In the genomic region with DNA sequence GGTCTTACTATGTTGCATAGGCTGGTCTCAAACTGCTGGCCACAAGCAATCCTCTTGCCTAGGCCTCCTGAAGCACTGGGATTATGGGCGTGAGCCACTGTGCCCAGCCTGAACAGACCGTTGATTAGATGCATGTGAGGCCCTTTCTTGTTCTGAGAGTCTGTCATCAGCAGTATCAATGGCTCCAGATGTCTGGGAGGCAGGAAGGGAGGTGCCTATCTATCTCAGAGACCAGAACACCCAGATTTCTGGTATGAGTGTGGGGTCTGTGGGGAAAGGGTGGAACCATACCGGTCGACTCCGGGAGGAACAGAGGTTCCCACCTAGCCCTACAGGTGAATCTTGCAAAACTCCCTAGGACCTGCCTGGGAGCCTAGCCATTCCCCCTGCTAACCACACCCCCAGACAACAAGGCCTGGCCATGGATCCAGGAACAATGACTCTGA, we compare ENCODE assay signal across 1 cellular context.
A peak's percentile ranks its signal among the peaks of the same experiment; 100 is the strongest.
TF ChIP-seq lines count a peak whose summit lies in the region.

No MANE protein-coding gene starts in this region.

TF ChIP-seq in K562, 482 proteins besides CTCF, POLR2A, EP300 and RAD21 (continued from another document and continues in another):
- TF ChIP-seq, protein P1, sequence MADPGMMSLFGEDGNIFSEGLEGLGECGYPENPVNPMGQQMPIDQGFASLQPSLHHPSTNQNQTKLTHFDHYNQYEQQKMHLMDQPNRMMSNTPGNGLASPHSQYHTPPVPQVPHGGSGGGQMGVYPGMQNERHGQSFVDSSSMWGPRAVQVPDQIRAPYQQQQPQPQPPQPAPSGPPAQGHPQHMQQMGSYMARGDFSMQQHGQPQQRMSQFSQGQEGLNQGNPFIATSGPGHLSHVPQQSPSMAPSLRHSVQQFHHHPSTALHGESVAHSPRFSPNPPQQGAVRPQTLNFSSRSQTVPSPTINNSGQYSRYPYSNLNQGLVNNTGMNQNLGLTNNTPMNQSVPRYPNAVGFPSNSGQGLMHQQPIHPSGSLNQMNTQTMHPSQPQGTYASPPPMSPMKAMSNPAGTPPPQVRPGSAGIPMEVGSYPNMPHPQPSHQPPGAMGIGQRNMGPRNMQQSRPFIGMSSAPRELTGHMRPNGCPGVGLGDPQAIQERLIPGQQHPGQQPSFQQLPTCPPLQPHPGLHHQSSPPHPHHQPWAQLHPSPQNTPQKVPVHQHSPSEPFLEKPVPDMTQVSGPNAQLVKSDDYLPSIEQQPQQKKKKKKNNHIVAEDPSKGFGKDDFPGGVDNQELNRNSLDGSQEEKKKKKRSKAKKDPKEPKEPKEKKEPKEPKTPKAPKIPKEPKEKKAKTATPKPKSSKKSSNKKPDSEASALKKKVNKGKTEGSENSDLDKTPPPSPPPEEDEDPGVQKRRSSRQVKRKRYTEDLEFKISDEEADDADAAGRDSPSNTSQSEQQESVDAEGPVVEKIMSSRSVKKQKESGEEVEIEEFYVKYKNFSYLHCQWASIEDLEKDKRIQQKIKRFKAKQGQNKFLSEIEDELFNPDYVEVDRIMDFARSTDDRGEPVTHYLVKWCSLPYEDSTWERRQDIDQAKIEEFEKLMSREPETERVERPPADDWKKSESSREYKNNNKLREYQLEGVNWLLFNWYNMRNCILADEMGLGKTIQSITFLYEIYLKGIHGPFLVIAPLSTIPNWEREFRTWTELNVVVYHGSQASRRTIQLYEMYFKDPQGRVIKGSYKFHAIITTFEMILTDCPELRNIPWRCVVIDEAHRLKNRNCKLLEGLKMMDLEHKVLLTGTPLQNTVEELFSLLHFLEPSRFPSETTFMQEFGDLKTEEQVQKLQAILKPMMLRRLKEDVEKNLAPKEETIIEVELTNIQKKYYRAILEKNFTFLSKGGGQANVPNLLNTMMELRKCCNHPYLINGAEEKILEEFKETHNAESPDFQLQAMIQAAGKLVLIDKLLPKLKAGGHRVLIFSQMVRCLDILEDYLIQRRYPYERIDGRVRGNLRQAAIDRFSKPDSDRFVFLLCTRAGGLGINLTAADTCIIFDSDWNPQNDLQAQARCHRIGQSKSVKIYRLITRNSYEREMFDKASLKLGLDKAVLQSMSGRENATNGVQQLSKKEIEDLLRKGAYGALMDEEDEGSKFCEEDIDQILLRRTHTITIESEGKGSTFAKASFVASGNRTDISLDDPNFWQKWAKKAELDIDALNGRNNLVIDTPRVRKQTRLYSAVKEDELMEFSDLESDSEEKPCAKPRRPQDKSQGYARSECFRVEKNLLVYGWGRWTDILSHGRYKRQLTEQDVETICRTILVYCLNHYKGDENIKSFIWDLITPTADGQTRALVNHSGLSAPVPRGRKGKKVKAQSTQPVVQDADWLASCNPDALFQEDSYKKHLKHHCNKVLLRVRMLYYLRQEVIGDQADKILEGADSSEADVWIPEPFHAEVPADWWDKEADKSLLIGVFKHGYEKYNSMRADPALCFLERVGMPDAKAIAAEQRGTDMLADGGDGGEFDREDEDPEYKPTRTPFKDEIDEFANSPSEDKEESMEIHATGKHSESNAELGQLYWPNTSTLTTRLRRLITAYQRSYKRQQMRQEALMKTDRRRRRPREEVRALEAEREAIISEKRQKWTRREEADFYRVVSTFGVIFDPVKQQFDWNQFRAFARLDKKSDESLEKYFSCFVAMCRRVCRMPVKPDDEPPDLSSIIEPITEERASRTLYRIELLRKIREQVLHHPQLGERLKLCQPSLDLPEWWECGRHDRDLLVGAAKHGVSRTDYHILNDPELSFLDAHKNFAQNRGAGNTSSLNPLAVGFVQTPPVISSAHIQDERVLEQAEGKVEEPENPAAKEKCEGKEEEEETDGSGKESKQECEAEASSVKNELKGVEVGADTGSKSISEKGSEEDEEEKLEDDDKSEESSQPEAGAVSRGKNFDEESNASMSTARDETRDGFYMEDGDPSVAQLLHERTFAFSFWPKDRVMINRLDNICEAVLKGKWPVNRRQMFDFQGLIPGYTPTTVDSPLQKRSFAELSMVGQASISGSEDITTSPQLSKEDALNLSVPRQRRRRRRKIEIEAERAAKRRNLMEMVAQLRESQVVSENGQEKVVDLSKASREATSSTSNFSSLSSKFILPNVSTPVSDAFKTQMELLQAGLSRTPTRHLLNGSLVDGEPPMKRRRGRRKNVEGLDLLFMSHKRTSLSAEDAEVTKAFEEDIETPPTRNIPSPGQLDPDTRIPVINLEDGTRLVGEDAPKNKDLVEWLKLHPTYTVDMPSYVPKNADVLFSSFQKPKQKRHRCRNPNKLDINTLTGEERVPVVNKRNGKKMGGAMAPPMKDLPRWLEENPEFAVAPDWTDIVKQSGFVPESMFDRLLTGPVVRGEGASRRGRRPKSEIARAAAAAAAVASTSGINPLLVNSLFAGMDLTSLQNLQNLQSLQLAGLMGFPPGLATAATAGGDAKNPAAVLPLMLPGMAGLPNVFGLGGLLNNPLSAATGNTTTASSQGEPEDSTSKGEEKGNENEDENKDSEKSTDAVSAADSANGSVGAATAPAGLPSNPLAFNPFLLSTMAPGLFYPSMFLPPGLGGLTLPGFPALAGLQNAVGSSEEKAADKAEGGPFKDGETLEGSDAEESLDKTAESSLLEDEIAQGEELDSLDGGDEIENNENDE (IDR thresholded peaks at IDR 0.05; ENCODE audit: low read depth, low read length), result no peak
- TF ChIP-seq FOXP1 (CRISPR knock-in tag; IDR thresholded peaks at IDR 0.05) (0 out of 2 replicates have a peak, but pooled peaks have one; percentile 44), SMAD1 (IDR thresholded peaks at IDR 0.05; ENCODE audit: low read depth, low read length, partially characterized antibody) (peak; percentile 70), BMI1 (IDR thresholded peaks at IDR 0.05; ENCODE audit: low read length) (no peak), NFE2L1 (tag; IDR thresholded peaks at IDR 0.05; ENCODE audit: borderline replicate concordance, low read depth) (no peak), EHMT2 (IDR thresholded peaks at IDR 0.05) (no peak), TRIM28 (IDR thresholded peaks at IDR 0.05) (no peak), MYC (IDR thresholded peaks at IDR 0.05; ENCODE audit: low read depth, low read length) (peak; percentile 25; the same call in 1 of the 2 replicates), MYC (CRISPR knock-in tag; IDR thresholded peaks at IDR 0.05; ENCODE audit: borderline replicate concordance, low read depth) (no peak), ZNF586 (CRISPR knock-in tag; conservative IDR thresholded peaks at IDR 0.05) (no peak), U2AF1 (optimal IDR thresholded peaks at IDR 0.05; ENCODE audit: low read depth, low read length) (no peak), PML (IDR thresholded peaks at IDR 0.05; ENCODE audit: low read length) (peak; percentile 72), TCF3 (CRISPR knock-in tag; IDR thresholded peaks at IDR 0.05) (peak; percentile 97), ZC3H4 (CRISPR knock-in tag; IDR thresholded peaks at IDR 0.05; ENCODE audit: borderline replicate concordance) (no peak)
- TF ChIP-seq, protein P2, sequence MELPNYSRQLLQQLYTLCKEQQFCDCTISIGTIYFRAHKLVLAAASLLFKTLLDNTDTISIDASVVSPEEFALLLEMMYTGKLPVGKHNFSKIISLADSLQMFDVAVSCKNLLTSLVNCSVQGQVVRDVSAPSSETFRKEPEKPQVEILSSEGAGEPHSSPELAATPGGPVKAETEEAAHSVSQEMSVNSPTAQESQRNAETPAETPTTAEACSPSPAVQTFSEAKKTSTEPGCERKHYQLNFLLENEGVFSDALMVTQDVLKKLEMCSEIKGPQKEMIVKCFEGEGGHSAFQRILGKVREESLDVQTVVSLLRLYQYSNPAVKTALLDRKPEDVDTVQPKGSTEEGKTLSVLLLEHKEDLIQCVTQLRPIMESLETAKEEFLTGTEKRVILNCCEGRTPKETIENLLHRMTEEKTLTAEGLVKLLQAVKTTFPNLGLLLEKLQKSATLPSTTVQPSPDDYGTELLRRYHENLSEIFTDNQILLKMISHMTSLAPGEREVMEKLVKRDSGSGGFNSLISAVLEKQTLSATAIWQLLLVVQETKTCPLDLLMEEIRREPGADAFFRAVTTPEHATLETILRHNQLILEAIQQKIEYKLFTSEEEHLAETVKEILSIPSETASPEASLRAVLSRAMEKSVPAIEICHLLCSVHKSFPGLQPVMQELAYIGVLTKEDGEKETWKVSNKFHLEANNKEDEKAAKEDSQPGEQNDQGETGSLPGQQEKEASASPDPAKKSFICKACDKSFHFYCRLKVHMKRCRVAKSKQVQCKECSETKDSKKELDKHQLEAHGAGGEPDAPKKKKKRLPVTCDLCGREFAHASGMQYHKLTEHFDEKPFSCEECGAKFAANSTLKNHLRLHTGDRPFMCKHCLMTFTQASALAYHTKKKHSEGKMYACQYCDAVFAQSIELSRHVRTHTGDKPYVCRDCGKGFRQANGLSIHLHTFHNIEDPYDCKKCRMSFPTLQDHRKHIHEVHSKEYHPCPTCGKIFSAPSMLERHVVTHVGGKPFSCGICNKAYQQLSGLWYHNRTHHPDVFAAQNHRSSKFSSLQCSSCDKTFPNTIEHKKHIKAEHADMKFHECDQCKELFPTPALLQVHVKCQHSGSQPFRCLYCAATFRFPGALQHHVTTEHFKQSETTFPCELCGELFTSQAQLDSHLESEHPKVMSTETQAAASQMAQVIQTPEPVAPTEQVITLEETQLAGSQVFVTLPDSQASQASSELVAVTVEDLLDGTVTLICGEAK (IDR thresholded peaks at IDR 0.05), result no peak
- TF ChIP-seq, protein P2 (CRISPR knock-in tag; IDR thresholded peaks at IDR 0.05), result no peak
- TF ChIP-seq, protein P3, sequence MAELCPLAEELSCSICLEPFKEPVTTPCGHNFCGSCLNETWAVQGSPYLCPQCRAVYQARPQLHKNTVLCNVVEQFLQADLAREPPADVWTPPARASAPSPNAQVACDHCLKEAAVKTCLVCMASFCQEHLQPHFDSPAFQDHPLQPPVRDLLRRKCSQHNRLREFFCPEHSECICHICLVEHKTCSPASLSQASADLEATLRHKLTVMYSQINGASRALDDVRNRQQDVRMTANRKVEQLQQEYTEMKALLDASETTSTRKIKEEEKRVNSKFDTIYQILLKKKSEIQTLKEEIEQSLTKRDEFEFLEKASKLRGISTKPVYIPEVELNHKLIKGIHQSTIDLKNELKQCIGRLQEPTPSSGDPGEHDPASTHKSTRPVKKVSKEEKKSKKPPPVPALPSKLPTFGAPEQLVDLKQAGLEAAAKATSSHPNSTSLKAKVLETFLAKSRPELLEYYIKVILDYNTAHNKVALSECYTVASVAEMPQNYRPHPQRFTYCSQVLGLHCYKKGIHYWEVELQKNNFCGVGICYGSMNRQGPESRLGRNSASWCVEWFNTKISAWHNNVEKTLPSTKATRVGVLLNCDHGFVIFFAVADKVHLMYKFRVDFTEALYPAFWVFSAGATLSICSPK (IDR thresholded peaks at IDR 0.05; ENCODE audit: borderline replicate concordance), result no peak
- TF ChIP-seq, protein P4, sequence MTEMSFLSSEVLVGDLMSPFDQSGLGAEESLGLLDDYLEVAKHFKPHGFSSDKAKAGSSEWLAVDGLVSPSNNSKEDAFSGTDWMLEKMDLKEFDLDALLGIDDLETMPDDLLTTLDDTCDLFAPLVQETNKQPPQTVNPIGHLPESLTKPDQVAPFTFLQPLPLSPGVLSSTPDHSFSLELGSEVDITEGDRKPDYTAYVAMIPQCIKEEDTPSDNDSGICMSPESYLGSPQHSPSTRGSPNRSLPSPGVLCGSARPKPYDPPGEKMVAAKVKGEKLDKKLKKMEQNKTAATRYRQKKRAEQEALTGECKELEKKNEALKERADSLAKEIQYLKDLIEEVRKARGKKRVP (CRISPR knock-in tag; IDR thresholded peaks at IDR 0.05), result 0 out of 2 replicates have a peak, but pooled peaks have one; percentile 9
- TF ChIP-seq, protein P5, sequence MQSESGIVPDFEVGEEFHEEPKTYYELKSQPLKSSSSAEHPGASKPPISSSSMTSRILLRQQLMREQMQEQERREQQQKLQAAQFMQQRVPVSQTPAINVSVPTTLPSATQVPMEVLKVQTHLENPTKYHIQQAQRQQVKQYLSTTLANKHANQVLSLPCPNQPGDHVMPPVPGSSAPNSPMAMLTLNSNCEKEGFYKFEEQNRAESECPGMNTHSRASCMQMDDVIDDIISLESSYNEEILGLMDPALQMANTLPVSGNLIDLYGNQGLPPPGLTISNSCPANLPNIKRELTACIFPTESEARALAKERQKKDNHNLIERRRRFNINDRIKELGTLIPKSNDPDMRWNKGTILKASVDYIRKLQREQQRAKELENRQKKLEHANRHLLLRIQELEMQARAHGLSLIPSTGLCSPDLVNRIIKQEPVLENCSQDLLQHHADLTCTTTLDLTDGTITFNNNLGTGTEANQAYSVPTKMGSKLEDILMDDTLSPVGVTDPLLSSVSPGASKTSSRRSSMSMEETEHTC (IDR thresholded peaks at IDR 0.05), result peak; percentile 61; the same call in 1 of the 2 replicates
- TF ChIP-seq, protein P6, sequence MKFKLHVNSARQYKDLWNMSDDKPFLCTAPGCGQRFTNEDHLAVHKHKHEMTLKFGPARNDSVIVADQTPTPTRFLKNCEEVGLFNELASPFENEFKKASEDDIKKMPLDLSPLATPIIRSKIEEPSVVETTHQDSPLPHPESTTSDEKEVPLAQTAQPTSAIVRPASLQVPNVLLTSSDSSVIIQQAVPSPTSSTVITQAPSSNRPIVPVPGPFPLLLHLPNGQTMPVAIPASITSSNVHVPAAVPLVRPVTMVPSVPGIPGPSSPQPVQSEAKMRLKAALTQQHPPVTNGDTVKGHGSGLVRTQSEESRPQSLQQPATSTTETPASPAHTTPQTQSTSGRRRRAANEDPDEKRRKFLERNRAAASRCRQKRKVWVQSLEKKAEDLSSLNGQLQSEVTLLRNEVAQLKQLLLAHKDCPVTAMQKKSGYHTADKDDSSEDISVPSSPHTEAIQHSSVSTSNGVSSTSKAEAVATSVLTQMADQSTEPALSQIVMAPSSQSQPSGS (CRISPR knock-in tag; IDR thresholded peaks at IDR 0.05), result no peak
- TF ChIP-seq, protein P7, sequence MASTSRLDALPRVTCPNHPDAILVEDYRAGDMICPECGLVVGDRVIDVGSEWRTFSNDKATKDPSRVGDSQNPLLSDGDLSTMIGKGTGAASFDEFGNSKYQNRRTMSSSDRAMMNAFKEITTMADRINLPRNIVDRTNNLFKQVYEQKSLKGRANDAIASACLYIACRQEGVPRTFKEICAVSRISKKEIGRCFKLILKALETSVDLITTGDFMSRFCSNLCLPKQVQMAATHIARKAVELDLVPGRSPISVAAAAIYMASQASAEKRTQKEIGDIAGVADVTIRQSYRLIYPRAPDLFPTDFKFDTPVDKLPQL (IDR thresholded peaks at IDR 0.05; ENCODE audit: extremely low read depth, insufficient read length), result no peak
